ENCODE assay signal across 13 cellular contexts in the genomic region with DNA sequence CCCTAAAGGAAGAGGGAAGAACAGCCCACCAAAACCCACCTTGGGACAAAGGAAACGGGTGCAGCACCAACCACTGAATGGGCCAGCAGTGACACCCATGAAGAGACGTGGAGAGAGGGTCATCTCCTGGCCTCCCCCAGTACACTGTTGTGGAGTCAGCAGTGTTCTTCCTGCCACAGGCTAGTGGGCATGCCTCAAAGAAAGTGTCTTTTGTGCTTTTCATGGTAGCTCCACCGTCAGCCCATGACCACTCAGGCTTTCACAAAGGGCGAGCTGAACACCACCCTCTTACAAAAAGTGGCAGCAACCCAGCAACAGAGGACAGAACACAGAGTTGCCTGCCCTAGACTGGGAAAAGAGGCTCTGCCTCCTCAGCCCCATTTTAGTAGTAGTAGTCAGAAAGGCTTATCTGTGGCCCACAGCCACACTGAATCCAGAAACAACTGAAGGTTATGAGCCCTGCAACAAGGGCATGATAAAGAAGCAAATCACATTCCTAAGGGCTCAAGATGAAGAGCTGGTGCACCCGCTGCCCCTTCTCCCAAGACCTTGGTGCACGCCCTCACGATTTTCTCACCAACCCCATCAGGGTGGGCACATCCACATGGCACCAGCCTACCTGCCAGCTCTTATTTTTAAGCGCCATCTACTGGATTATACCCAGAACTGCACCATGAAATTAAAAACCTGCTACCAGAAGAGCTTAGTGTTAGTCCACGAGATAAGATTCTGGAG. TPM values are rescaled to one million over a fixed set of nuclear protein-coding genes. Genes with fewer than 3 reads are reported as not detected.
DNase-seq lines count a peak whose midpoint lies in the region; ATAC-seq and TF ChIP-seq lines count a peak whose summit lies in the region.
"Had no signal": no experiment of that assay in that cellular context is flagged by ENCODE, and none has a peak within 500 bp of the region (broad histone marks: within the 10 kb centered on the region; RNA-seq: fewer than 3 reads in every experiment).

No MANE protein-coding gene starts in this region.

- H2BK20ac ChIP-seq in IMR-90 (ENCODE audit: low read depth, low read length) = no peak overlapping the region

- CTCF ChIA-PET in IMR-90 (lab: Yijun Ruan, JAX) = interaction anchor here (0.9 kb wide), 1 partner anchor 10 kb away, joined by 3 read pairs; no protein-coding TSS in a partner anchor

- no peak overlapping the region for H4K5ac ChIP-seq in IMR-90 (ENCODE audit: low read depth, low read length)

- peaks cover 43% of the 10 kb centered on the region for H3K79me2 ChIP-seq in DND-41 (ENCODE audit: insufficient read depth, low read length)

- no peak overlapping the region for H3K4me2 ChIP-seq in DND-41 (ENCODE audit: insufficient read depth, low read length)
- no peak overlapping the region for H3K4me2 ChIP-seq in IMR-90 (ENCODE audit: low read depth, low read length)

- peaks cover 9 to 13% of the 10 kb centered on the region in 2 experiments for H3K79me1 ChIP-seq in IMR-90 (ENCODE audit: low read depth in 1 of 2, low read length in 2 of 2)

- no peak overlapping the region for H3K14ac ChIP-seq in IMR-90 (replicated peaks; ENCODE audit: low read depth, low read length)

- ATAC-seq in DND-41 (ENCODE audit: insufficient read depth, low read depth) (no peak), IMR-90 (ENCODE audit: low read depth) (no peak), GM21528 (IDR thresholded peaks at IDR 0.05; ENCODE audit: low FRiP score, unreplicated experiment) (no peak), HG02973 (IDR thresholded peaks at IDR 0.05; ENCODE audit: unreplicated experiment) (no peak)
- ATAC-seq: activated CD4-positive, alpha-beta T cell treated with anti-CD3 and anti-CD28 coated beads for 36 hours had no signal

- no peak overlapping the region for H3K23ac ChIP-seq in IMR-90 (ENCODE audit: low read depth, low read length)

- peak; percentile 46 for TF ChIP-seq CTCF in DND-41 (IDR thresholded peaks at IDR 0.05; ENCODE audit: borderline replicate concordance, extremely low read depth, low read length, poor library complexity, severe bottlenecking)
- 0 out of 2 replicates have a peak, but pooled peaks have one; percentile 14 for TF ChIP-seq CTCF in IMR-90 (conservative IDR thresholded peaks at IDR 0.05; ENCODE audit: low read depth, low read length)
- peak; percentile 22 for TF ChIP-seq CTCF in astrocyte of the spinal cord (IDR thresholded peaks at IDR 0.05; ENCODE audit: low read depth, low read length)
- peak; percentile 22 for TF ChIP-seq CTCF in liver (IDR thresholded peaks at IDR 0.05; ENCODE audit: low read depth, low read length, missing input control)

- H3K9me1 ChIP-seq in IMR-90 (ENCODE audit: insufficient read depth, low read length) = no peaks in the 10 kb centered on the region; the same call in 1 of the 2 replicates

- no peak overlapping the region for H3K4ac ChIP-seq in IMR-90 (ENCODE audit: low read depth, low read length)

- H4K91ac ChIP-seq in IMR-90 (ENCODE audit: insufficient read depth, low read depth, low read length) = no peak overlapping the region

- no peak overlapping the region for H4K8ac ChIP-seq in IMR-90 (ENCODE audit: low read depth in 2 of 2, low read length in 2 of 2)

- DNase-seq in DND-41 (no peak), IMR-90 (no peak), astrocyte of the spinal cord (ENCODE audit: low read depth, low spot score) (no peak), DMS 273 (lab: John Stamatoyannopoulos, UW; ENCODE audit: unreplicated experiment) (no peak), globus pallidus (ENCODE audit: low spot score) (no peak)
- DNase-seq: activated CD4-positive, alpha-beta T cell treated with anti-CD3 and anti-CD28 coated beads for 36 hours; DMS153; effector CD4-positive, alpha-beta T cell; stimulated activated CD4-positive, alpha-beta T cell treated with anti-CD3 and anti-CD28 coated beads, Interleukin-4, amount 100 ng/mL, for 1 hour had no signal

- H2AK5ac ChIP-seq in IMR-90 (ENCODE audit: low read depth, low read length) = no peak overlapping the region

- H3K27ac ChIP-seq in DND-41 (ENCODE audit: low read length) (no peak overlapping the region), IMR-90 (ENCODE audit: insufficient read depth, low read length) (no peak overlapping the region), liver (ENCODE audit: low read depth in 1 of 2, low read length in 2 of 2) (no peak overlapping the region)
- H3K27ac ChIP-seq: thoracic aorta had no signal

- intact Hi-C loops in IMR-90 (cut with micrococcal nuclease) = no loop called here

- H4K20me1 ChIP-seq in DND-41 (ENCODE audit: insufficient read depth, low read length) = 0 out of 2 replicates have a peak, but pooled peaks cover 2% of the 10 kb centered on the region
- H4K20me1 ChIP-seq in IMR-90 (ENCODE audit: insufficient read depth, low read length) = peaks cover 4% of the 10 kb centered on the region; the same call in 1 of the 2 replicates

- dilution Hi-C loops in IMR-90 (cut with HindIII; ENCODE audit: low sequenced_read_pairs, unreplicated experiment) = no loop called here

- no peak overlapping the region for H3K56ac ChIP-seq in IMR-90 (ENCODE audit: extremely low read depth, insufficient read depth, low read length)

- H2BK5ac ChIP-seq in IMR-90 (ENCODE audit: low read depth, low read length, poor library complexity, severe bottlenecking) = no peak overlapping the region

- TF ChIP-seq RAD21 in IMR-90 (IDR thresholded peaks at IDR 0.05; ENCODE audit: low read length) (no peak), liver (IDR thresholded peaks at IDR 0.05) (peak; percentile 29 to 62)

- no peak overlapping the region for H2BK120ac ChIP-seq in IMR-90 (ENCODE audit: low read depth, low read length)

- POLR2A ChIA-PET in IMR-90 (lab: Charles Lee; ENCODE audit: unreplicated experiment) = no interaction called here

- H2BK15ac ChIP-seq in IMR-90 (ENCODE audit: low read depth, low read length) = no peak overlapping the region

- H3K4me1 ChIP-seq in DND-41 (ENCODE audit: insufficient read depth, low read length) (peaks cover 4% of the 10 kb centered on the region; the same call in 1 of the 2 replicates), IMR-90 (ENCODE audit: control insufficient read depth, insufficient read depth, low read length) (no peaks in the 10 kb centered on the region), liver (ENCODE audit: control insufficient read depth in 4 of 4, insufficient read depth in 4 of 4, low read length in 3 of 4) (peaks cover 0 to 7% (median 2%) of the 10 kb centered on the region in 4 donors)

- no peaks in the 10 kb centered on the region for H3K36me3 ChIP-seq in DND-41 (ENCODE audit: insufficient read depth, low read length)
- H3K36me3 ChIP-seq in IMR-90 (ENCODE audit: control insufficient read depth, insufficient read depth, low read length) = no peaks in the 10 kb centered on the region
- H3K36me3 ChIP-seq in liver (ENCODE audit: control insufficient read depth in 4 of 4, insufficient read depth in 3 of 4, low read depth in 1 of 4, low read length in 3 of 4) = no peaks in the 10 kb centered on the region
- H3K36me3 ChIP-seq: thoracic aorta had no signal

- no peaks in the 10 kb centered on the region for H3K27me3 ChIP-seq in DND-41 (ENCODE audit: insufficient read depth, low read length, poor library complexity)
- no peaks in the 10 kb centered on the region for H3K27me3 ChIP-seq in IMR-90 (ENCODE audit: control insufficient read depth, insufficient read depth, low read length)
- no peaks in the 10 kb centered on the region for H3K27me3 ChIP-seq in liver (ENCODE audit: control insufficient read depth in 4 of 4, insufficient read depth in 4 of 4, low read length in 3 of 4)

- in situ Hi-C loops in IMR-90 (cut with MboI; ENCODE audit: low sequenced_read_pairs) = no loop called here
- in situ Hi-C loops in astrocyte of the spinal cord (cut with HindIII; ENCODE audit: low sequenced_read_pairs) = no loop called here

- H3K18ac ChIP-seq in IMR-90 (ENCODE audit: low read depth, low read length) = no peak overlapping the region

- no peak for TF ChIP-seq POLR2A in IMR-90 (IDR thresholded peaks at IDR 0.05; ENCODE audit: low read depth, low read length)

- WGBS in IMR-90 (ENCODE audit: extremely low coverage in 2 of 2, insufficient read length in 1 of 2), 2 experiments = 97% methylated on average over 5 of the region's 9 CpGs; no CpG with 5 or more reads in 1 of the 2 experiments
- 91% methylated on average over 9 of the region's 9 CpGs for WGBS in liver

- H3K4me3 ChIP-seq in DND-41 (ENCODE audit: low read depth in 1 of 2, low read length in 2 of 2) (no peak overlapping the region), IMR-90 (ENCODE audit: insufficient read depth, low read depth, low read length) (no peak overlapping the region), astrocyte of the spinal cord (ENCODE audit: low read depth, low read length) (no peak overlapping the region), liver (ENCODE audit: low read depth in 1 of 3, low read length in 3 of 3) (no peak overlapping the region)
- H3K4me3 ChIP-seq: thoracic aorta had no signal

- H3K9me3 ChIP-seq in DND-41 (ENCODE audit: insufficient read depth, low read length, severe bottlenecking) (no peaks in the 10 kb centered on the region), IMR-90 (ENCODE audit: control insufficient read depth, insufficient read depth, low read length) (no peaks in the 10 kb centered on the region), liver (ENCODE audit: control insufficient read depth in 4 of 4, low read length in 3 of 4) (no peaks in the 10 kb centered on the region)
- H3K9me3 ChIP-seq: thoracic aorta had no signal

- no peak overlapping the region for H2AFZ ChIP-seq in DND-41 (ENCODE audit: low read depth, low read length)
- no peak overlapping the region for H2AFZ ChIP-seq in IMR-90 (replicated peaks; ENCODE audit: low read length, poor library complexity)

- no peak overlapping the region for H3K9ac ChIP-seq in DND-41 (ENCODE audit: low read depth, low read length)
- H3K9ac ChIP-seq in IMR-90 (ENCODE audit: low read depth, low read length) = no peak overlapping the region
- H3K9ac ChIP-seq in liver (ENCODE audit: low read depth in 1 of 2, low read length in 2 of 2) = no peak overlapping the region

- H2AK9ac ChIP-seq in IMR-90 (replicated peaks; ENCODE audit: low read depth, low read length, poor library complexity) = no peak overlapping the region

- no TSS peak for BruUV-seq in IMR-90 (replicated peaks; lab: Mats Ljungman, UMichigan)

TF ChIP-seq in IMR-90, 13 proteins besides CTCF, POLR2A, EP300 and RAD21 (continues in another document):
- no peak for TF ChIP-seq BHLHE40 (IDR thresholded peaks at IDR 0.05; ENCODE audit: low read depth, low read length)
- TF ChIP-seq FOS (IDR thresholded peaks at IDR 0.05; ENCODE audit: low read depth, low read length) = no peak
- no peak for TF ChIP-seq MAFK (IDR thresholded peaks at IDR 0.05; ENCODE audit: low read depth, low read length)

TF ChIP-seq in liver, 16 proteins besides CTCF, POLR2A, EP300 and RAD21 (continues in another document):
- TF ChIP-seq GABPA (IDR thresholded peaks at IDR 0.05 in 1 of 2, conservative IDR thresholded peaks at IDR 0.05 in 1 of 2) = no peak

RNA-seq across cellular contexts. Expression of a gene that starts 53.1 kb away (rescaled TPM):
- total RNA-seq in IMR-90 (2012; rRNA removed) (7.5 and 11.4 TPM in 2 replicates), liver (1 to 10 TPM; 7.2 to 7.7 TPM)
- polyA plus RNA-seq in IMR-90 (2012; rRNA removed) (9.1 and 10.8 TPM in 2 replicates), liver (1 to 10 TPM; 3.9 to 6.4 TPM)
- polyA plus RNA-seq in IMR-90 (2012; cell fraction: cytosol; rRNA removed) = 2.4 and 3.1 TPM in 2 replicates
- 1.5 and 10.2 TPM in 2 replicates for polyA plus RNA-seq in IMR-90 (2012; cell fraction: nucleus; rRNA removed; ENCODE audit: low replicate concordance)
